In genomic region chr13:80931766-80932165, GRCh38 we compare ENCODE assay signal across 17 cellular contexts.
DNase-seq lines count a peak whose midpoint lies in the region; ATAC-seq, FAIRE-seq and TF ChIP-seq lines count a peak whose summit lies in the region.
"Had no signal": no experiment of that assay in that cellular context is flagged by ENCODE, and none has a peak within 500 bp of the region (broad histone marks: within the 10 kb centered on the region; RNA-seq: fewer than 3 reads in every experiment).

No MANE protein-coding gene starts in this region.

- no peaks in the 10 kb centered on the region for H3K36me3 ChIP-seq in subcutaneous abdominal adipose tissue (ENCODE audit: control insufficient read depth in 5 of 5, insufficient read depth in 5 of 5, low read length in 5 of 5)
- H3K36me3 ChIP-seq: BLaER1 treated with 17β-estradiol and CSF1 and Interleukin-3, amounts not matched to agents 10 nM and 100 nM had no signal

- ATAC-seq in right cardiac atrium (peak; percentile 40 to 53), HG03108 (IDR thresholded peaks at IDR 0.05; ENCODE audit: unreplicated experiment) (no peak), GM21723 (IDR thresholded peaks at IDR 0.05; ENCODE audit: unreplicated experiment) (no peak)

- peak overlapping the region in 1 of 5 donors; percentile 32 for H3K9ac ChIP-seq in subcutaneous abdominal adipose tissue (ENCODE audit: low read length in 5 of 5)
- H3K9ac ChIP-seq: BLaER1 treated with 17β-estradiol and CSF1 and Interleukin-3, amounts not matched to agents 10 nM and 100 nM had no signal

- H3K4me1 ChIP-seq in right cardiac atrium (ENCODE audit: control insufficient read depth, insufficient read depth, low read length) (no peaks in the 10 kb centered on the region), subcutaneous abdominal adipose tissue (ENCODE audit: control insufficient read depth in 5 of 5, insufficient read depth in 5 of 5, low read length in 5 of 5) (peaks cover 0 to 8% (median 3%) of the 10 kb centered on the region in 5 donors)
- H3K4me1 ChIP-seq: BLaER1 treated with 17β-estradiol and CSF1 and Interleukin-3, amounts not matched to agents 10 nM and 100 nM had no signal

- H3K27ac ChIP-seq in right cardiac atrium (ENCODE audit: low read length) (no peak overlapping the region), subcutaneous abdominal adipose tissue (ENCODE audit: low read depth, low read length) (peak overlapping the region; percentile 51)
- H3K27ac ChIP-seq: BLaER1 treated with 17β-estradiol and CSF1 and Interleukin-3, amounts not matched to agents 10 nM and 100 nM had no signal

- TF ChIP-seq CTCF in fibroblast of pulmonary artery (IDR thresholded peaks at IDR 0.05; ENCODE audit: low read length, missing control alignments), result no peak

- DNase-seq in fibroblast of pulmonary artery (ENCODE audit: low read depth) (peak; percentile 66), right cardiac atrium (no peak), DMS79 (lab: John Stamatoyannopoulos, UW) (no peak)
- DNase-seq: CD8-positive, alpha-beta memory T cell; KBM-7; NCI-H1694 treated with DMSO at 0.1 percent for 48 hours; NCI-H2227 treated with DMSO at 0.1 percent for 48 hours; NCI-H510A treated with DMSO at 0.1 percent for 48 hours; NCI-H774; SIG-M5 had no signal

- WGBS in right cardiac atrium, result 56% methylated on average over 2 of the region's 2 CpGs

- FAIRE-seq in endometrium (lab: Jason Lieb, UNC), result peak; percentile 70
- FAIRE-seq: GM12892, GM18507 had no signal

- intact Hi-C loops in right cardiac atrium (cut with DNase I), result no loop called here

- H3K4me3 ChIP-seq in fibroblast of pulmonary artery (replicated peaks; ENCODE audit: low read depth, low read length), result no peak overlapping the region
- no peak overlapping the region for H3K4me3 ChIP-seq in right cardiac atrium (ENCODE audit: low read length)
- no peak overlapping the region for H3K4me3 ChIP-seq in subcutaneous abdominal adipose tissue (ENCODE audit: low read depth in 1 of 5, low read length in 5 of 5)
- H3K4me3 ChIP-seq: BLaER1 treated with 17β-estradiol and CSF1 and Interleukin-3, amounts not matched to agents 10 nM and 100 nM had no signal

- no peaks in the 10 kb centered on the region for H3K9me3 ChIP-seq in right cardiac atrium (ENCODE audit: control insufficient read depth, low read length)
- no peaks in the 10 kb centered on the region for H3K9me3 ChIP-seq in subcutaneous abdominal adipose tissue (ENCODE audit: control insufficient read depth in 5 of 5, low read length in 5 of 5)
- H3K9me3 ChIP-seq: BLaER1 treated with 17β-estradiol and CSF1 and Interleukin-3, amounts not matched to agents 10 nM and 100 nM had no signal

- H3K27me3 ChIP-seq in right cardiac atrium (ENCODE audit: control insufficient read depth, insufficient read depth), result no peaks in the 10 kb centered on the region
- no peaks in the 10 kb centered on the region for H3K27me3 ChIP-seq in subcutaneous abdominal adipose tissue (ENCODE audit: control insufficient read depth in 5 of 5, insufficient read depth in 4 of 5, low read length in 5 of 5)
- H3K27me3 ChIP-seq: BLaER1 treated with 17β-estradiol and CSF1 and Interleukin-3, amounts not matched to agents 10 nM and 100 nM had no signal

Comparison
In these comparisons a context has a peak if more than half of its experiments do, and no peak if none do; other contexts are left out.
1. ATAC-seq: peak in right cardiac atrium (2 of 2); none in HG03108 (single experiment) and GM21723 (single experiment).